1 cellular context compared by ENCODE assay signal in genomic region chr15:26892119-26892518, GRCh38.
TF ChIP-seq lines count a peak whose summit lies in the region.

No MANE protein-coding gene starts in this region.

TF ChIP-seq in HepG2, 621 proteins besides CTCF, POLR2A, EP300 and RAD21:
- TF ChIP-seq NR2F6 (IDR thresholded peaks at IDR 0.05) (no peak), NR2F6 (CRISPR knock-in tag; IDR thresholded peaks at IDR 0.05) (no peak), TBX2 (CRISPR knock-in tag; IDR thresholded peaks at IDR 0.05; ENCODE audit: borderline replicate concordance) (no peak), POGZ (CRISPR knock-in tag; IDR thresholded peaks at IDR 0.05) (no peak), RARA (CRISPR knock-in tag; IDR thresholded peaks at IDR 0.05) (no peak), PHF8 (CRISPR knock-in tag; IDR thresholded peaks at IDR 0.05) (no peak), KLF13 (CRISPR knock-in tag; IDR thresholded peaks at IDR 0.05) (no peak), ZNF18 (CRISPR knock-in tag; IDR thresholded peaks at IDR 0.05; ENCODE audit: insufficient replicate concordance) (no peak)
- TF ChIP-seq, protein P1, sequence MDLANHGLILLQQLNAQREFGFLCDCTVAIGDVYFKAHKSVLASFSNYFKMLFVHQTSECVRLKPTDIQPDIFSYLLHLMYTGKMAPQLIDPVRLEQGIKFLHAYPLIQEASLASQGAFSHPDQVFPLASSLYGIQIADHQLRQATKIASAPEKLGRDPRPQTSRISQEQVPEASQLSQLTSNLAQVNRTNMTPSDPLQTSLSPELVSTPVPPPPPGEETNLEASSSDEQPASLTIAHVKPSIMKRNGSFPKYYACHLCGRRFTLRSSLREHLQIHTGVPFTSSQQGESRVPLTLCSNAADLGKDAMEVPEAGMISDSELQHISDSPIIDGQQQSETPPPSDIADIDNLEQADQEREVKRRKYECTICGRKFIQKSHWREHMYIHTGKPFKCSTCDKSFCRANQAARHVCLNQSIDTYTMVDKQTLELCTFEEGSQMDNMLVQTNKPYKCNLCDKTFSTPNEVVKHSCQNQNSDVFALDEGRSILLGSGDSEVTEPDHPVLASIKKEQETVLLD (CRISPR knock-in tag; IDR thresholded peaks at IDR 0.05; ENCODE audit: low read depth) = no peak
- TF ChIP-seq, protein P2, sequence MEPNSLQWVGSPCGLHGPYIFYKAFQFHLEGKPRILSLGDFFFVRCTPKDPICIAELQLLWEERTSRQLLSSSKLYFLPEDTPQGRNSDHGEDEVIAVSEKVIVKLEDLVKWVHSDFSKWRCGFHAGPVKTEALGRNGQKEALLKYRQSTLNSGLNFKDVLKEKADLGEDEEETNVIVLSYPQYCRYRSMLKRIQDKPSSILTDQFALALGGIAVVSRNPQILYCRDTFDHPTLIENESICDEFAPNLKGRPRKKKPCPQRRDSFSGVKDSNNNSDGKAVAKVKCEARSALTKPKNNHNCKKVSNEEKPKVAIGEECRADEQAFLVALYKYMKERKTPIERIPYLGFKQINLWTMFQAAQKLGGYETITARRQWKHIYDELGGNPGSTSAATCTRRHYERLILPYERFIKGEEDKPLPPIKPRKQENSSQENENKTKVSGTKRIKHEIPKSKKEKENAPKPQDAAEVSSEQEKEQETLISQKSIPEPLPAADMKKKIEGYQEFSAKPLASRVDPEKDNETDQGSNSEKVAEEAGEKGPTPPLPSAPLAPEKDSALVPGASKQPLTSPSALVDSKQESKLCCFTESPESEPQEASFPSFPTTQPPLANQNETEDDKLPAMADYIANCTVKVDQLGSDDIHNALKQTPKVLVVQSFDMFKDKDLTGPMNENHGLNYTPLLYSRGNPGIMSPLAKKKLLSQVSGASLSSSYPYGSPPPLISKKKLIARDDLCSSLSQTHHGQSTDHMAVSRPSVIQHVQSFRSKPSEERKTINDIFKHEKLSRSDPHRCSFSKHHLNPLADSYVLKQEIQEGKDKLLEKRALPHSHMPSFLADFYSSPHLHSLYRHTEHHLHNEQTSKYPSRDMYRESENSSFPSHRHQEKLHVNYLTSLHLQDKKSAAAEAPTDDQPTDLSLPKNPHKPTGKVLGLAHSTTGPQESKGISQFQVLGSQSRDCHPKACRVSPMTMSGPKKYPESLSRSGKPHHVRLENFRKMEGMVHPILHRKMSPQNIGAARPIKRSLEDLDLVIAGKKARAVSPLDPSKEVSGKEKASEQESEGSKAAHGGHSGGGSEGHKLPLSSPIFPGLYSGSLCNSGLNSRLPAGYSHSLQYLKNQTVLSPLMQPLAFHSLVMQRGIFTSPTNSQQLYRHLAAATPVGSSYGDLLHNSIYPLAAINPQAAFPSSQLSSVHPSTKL (CRISPR knock-in tag; IDR thresholded peaks at IDR 0.05) = no peak
TF ChIP-seq in HepG2: peak in this region for 0.
